15 cellular contexts compared by ENCODE assay signal in genomic region chr1:109776206-109776835, GRCh38. TPM values are rescaled to one million over a fixed set of nuclear protein-coding genes. Genes with fewer than 3 reads are reported as not detected.
DNase-seq lines count a peak whose midpoint lies in the region; ATAC-seq and TF ChIP-seq lines count a peak whose summit lies in the region.
"Had no signal": no experiment of that assay in that cellular context is flagged by ENCODE, and none has a peak within 500 bp of the region (broad histone marks: within the 10 kb centered on the region; RNA-seq: fewer than 3 reads in every experiment).

No MANE protein-coding gene starts in this region.

- H3K9me3 ChIP-seq in lower lobe of right lung (peaks cover 8% of the 10 kb centered on the region), suprapubic skin (no peaks in the 10 kb centered on the region)
- H3K9me3 ChIP-seq: ascending aorta, prostate gland had no signal

- CTCF ChIA-PET in MCF 10A (lab: Yijun Ruan, JAX): interaction anchor here (0.6 to 25.8 kb wide), 41 partner anchors 10 to 329 kb away, joined by 3 to 969 read pairs (median 5); partner anchors contain the start of genes AHCYL1, AMPD2, GNAI3 and GNAT2

- intact Hi-C loops in lower lobe of right lung (cut with DNase I) (loop anchor here (5.0 to 10.0 kb wide), 2 partner anchors 206 to 232 kb away; partner anchors contain the start of genes AHCYL1 and GNAI3), MCF 10A (cut with micrococcal nuclease) (loop anchor here (5.0 kb wide), 1 partner anchor 136 kb away; the partner anchor contains the start of gene CSF1)

- TF ChIP-seq EP300 in suprapubic skin (IDR thresholded peaks at IDR 0.05): no peak

- peaks cover 3% of the 10 kb centered on the region for H3K27me3 Mint-ChIP-seq in activated naive CD8-positive, alpha-beta T cell treated with anti-CD3 and anti-CD28 coated beads, Interleukin-2, amount 10 ng/mL, durations not matched to agents 7 days and 5 days
- H3K27me3 Mint-ChIP-seq in activated naive CD8-positive, alpha-beta T cell treated with anti-CD3 and anti-CD28 coated beads for 36 hours: peaks cover 6% of the 10 kb centered on the region
- H3K27me3 Mint-ChIP-seq in activated T-helper 17 cell treated with anti-CD3 and anti-CD28 coated beads, Interleukin-2, amount 50 U/mL, for 72 hours: no peaks in the 10 kb centered on the region
- H3K27me3 Mint-ChIP-seq in MCF 10A (ENCODE audit: insufficient read depth, unreplicated experiment): no peaks in the 10 kb centered on the region
- H3K27me3 Mint-ChIP-seq: CD4-positive, alpha-beta T cell had no signal

- H3K36me3 ChIP-seq in lower lobe of right lung (no peaks in the 10 kb centered on the region), suprapubic skin (no peaks in the 10 kb centered on the region)
- H3K36me3 ChIP-seq: ascending aorta, prostate gland had no signal

- no peak overlapping the region for H3K27ac Mint-ChIP-seq in activated naive CD8-positive, alpha-beta T cell treated with anti-CD3 and anti-CD28 coated beads, Interleukin-2, amount 10 ng/mL, durations not matched to agents 7 days and 5 days
- no peak overlapping the region for H3K27ac Mint-ChIP-seq in activated naive CD8-positive, alpha-beta T cell treated with anti-CD3 and anti-CD28 coated beads for 36 hours
- peak overlapping the region; percentile 70 for H3K27ac Mint-ChIP-seq in activated T-helper 17 cell treated with anti-CD3 and anti-CD28 coated beads, Interleukin-2, amount 50 U/mL, for 72 hours
- H3K27ac Mint-ChIP-seq in MCF 10A (ENCODE audit: low read depth, unreplicated experiment): no peak overlapping the region
- H3K27ac Mint-ChIP-seq: activated naive CD4-positive, alpha-beta T cell treated with anti-CD3 and anti-CD28 coated beads for 36 hours; CD4-positive, alpha-beta T cell; HFFc6 had no signal

- WGBS in suprapubic skin: 76% methylated on average over 6 of the region's 6 CpGs

- peaks cover 19% of the 10 kb centered on the region for H3K4me1 ChIP-seq in lower lobe of right lung
- H3K4me1 ChIP-seq in suprapubic skin: peaks cover 9% of the 10 kb centered on the region
- H3K4me1 ChIP-seq: prostate gland had no signal

- peak; percentile 12 for DNase-seq in activated naive CD8-positive, alpha-beta T cell treated with anti-CD3 and anti-CD28 coated beads, Interleukin-2, amount 10 ng/mL, durations not matched to agents 7 days and 5 days
- DNase-seq in activated naive CD8-positive, alpha-beta T cell treated with anti-CD3 and anti-CD28 coated beads for 36 hours: no peak
- DNase-seq in lower lobe of right lung (peak; percentile 24), suprapubic skin (ENCODE audit: low spot score in 2 of 2) (peak; percentile 37 to 73), MCF 10A (ENCODE audit: unreplicated experiment) (no peak), NCI-H1105 treated with DMSO at 0.1 percent for 48 hours (lab: John Stamatoyannopoulos, UW) (no peak), NCI-H1694 (lab: John Stamatoyannopoulos, UW) (no peak)

- ATAC-seq in activated naive CD8-positive, alpha-beta T cell treated with anti-CD3 and anti-CD28 coated beads, Interleukin-2, amount 10 ng/mL, durations not matched to agents 7 days and 5 days (ENCODE audit: low read depth): no peak
- no peak for ATAC-seq in activated T-helper 17 cell treated with anti-CD3 and anti-CD28 coated beads, Interleukin-2, amount 50 U/mL, for 72 hours (replicated peaks)
- no peak for ATAC-seq in lower lobe of right lung

- no peaks in the 10 kb centered on the region for H3K27me3 ChIP-seq in lower lobe of right lung (ENCODE audit: low read depth)
- no peaks in the 10 kb centered on the region for H3K27me3 ChIP-seq in suprapubic skin
- H3K27me3 ChIP-seq: ascending aorta had no signal

- H3K4me3 ChIP-seq in lower lobe of right lung (no peak overlapping the region), suprapubic skin (no peak overlapping the region)
- H3K4me3 ChIP-seq: ascending aorta, prostate gland had no signal

- TF ChIP-seq CTCF in lower lobe of right lung (IDR thresholded peaks at IDR 0.05) (no peak), suprapubic skin (IDR thresholded peaks at IDR 0.05) (no peak), MCF 10A (IDR thresholded peaks at IDR 0.05; ENCODE audit: unreplicated experiment) (no peak)

- H3K9me3 Mint-ChIP-seq in activated naive CD8-positive, alpha-beta T cell treated with anti-CD3 and anti-CD28 coated beads, Interleukin-2, amount 10 ng/mL, durations not matched to agents 7 days and 5 days: peaks cover 10% of the 10 kb centered on the region
- H3K9me3 Mint-ChIP-seq in activated naive CD8-positive, alpha-beta T cell treated with anti-CD3 and anti-CD28 coated beads for 36 hours: no peaks in the 10 kb centered on the region
- H3K9me3 Mint-ChIP-seq in activated T-helper 17 cell treated with anti-CD3 and anti-CD28 coated beads, Interleukin-2, amount 50 U/mL, for 72 hours: no peaks in the 10 kb centered on the region
- H3K9me3 Mint-ChIP-seq in MCF 10A (ENCODE audit: unreplicated experiment): no peaks in the 10 kb centered on the region
- H3K9me3 Mint-ChIP-seq: CD4-positive, alpha-beta T cell had no signal

- TF ChIP-seq POLR2A in suprapubic skin (IDR thresholded peaks at IDR 0.05): no peak

- no TSS peak for BruUV-seq in MCF 10A (replicated peaks; lab: Mats Ljungman, UMichigan)

- peaks cover 16% of the 10 kb centered on the region for H3K4me1 Mint-ChIP-seq in activated naive CD8-positive, alpha-beta T cell treated with anti-CD3 and anti-CD28 coated beads, Interleukin-2, amount 10 ng/mL, durations not matched to agents 7 days and 5 days
- H3K4me1 Mint-ChIP-seq in activated naive CD8-positive, alpha-beta T cell treated with anti-CD3 and anti-CD28 coated beads for 36 hours: peaks cover 6% of the 10 kb centered on the region
- peaks cover 4% of the 10 kb centered on the region for H3K4me1 Mint-ChIP-seq in activated T-helper 17 cell treated with anti-CD3 and anti-CD28 coated beads, Interleukin-2, amount 50 U/mL, for 72 hours
- no peaks in the 10 kb centered on the region for H3K4me1 Mint-ChIP-seq in MCF 10A (ENCODE audit: insufficient read depth, unreplicated experiment)

- POLR2A ChIA-PET in activated naive CD8-positive, alpha-beta T cell treated with anti-CD3 and anti-CD28 coated beads, Interleukin-2, amount 10 ng/mL, durations not matched to agents 7 days and 5 days (lab: Charles Lee): interaction anchor here (0.7 to 2.6 kb wide), 10 partner anchors 12 to 228 kb away, joined by 3 to 34 read pairs (median 4); partner anchors contain the start of genes AHCYL1 and GNAI3
- POLR2A ChIA-PET in MCF 10A (lab: Yijun Ruan, JAX): interaction anchor here (0.8 to 8.8 kb wide), 6 partner anchors 204 to 258 kb away, joined by 3 to 82 read pairs (median 3); partner anchors contain the start of genes AHCYL1 and STRIP1

- peaks cover 8% of the 10 kb centered on the region for H3K36me3 Mint-ChIP-seq in activated naive CD8-positive, alpha-beta T cell treated with anti-CD3 and anti-CD28 coated beads, Interleukin-2, amount 10 ng/mL, durations not matched to agents 7 days and 5 days
- H3K36me3 Mint-ChIP-seq in activated naive CD8-positive, alpha-beta T cell treated with anti-CD3 and anti-CD28 coated beads for 36 hours: no peaks in the 10 kb centered on the region
- H3K36me3 Mint-ChIP-seq in activated T-helper 17 cell treated with anti-CD3 and anti-CD28 coated beads, Interleukin-2, amount 50 U/mL, for 72 hours (ENCODE audit: low read depth): no peaks in the 10 kb centered on the region
- H3K36me3 Mint-ChIP-seq in MCF 10A (ENCODE audit: insufficient read depth, unreplicated experiment): no peaks in the 10 kb centered on the region

- no peak overlapping the region for H3K4me3 Mint-ChIP-seq in activated naive CD8-positive, alpha-beta T cell treated with anti-CD3 and anti-CD28 coated beads, Interleukin-2, amount 10 ng/mL, durations not matched to agents 7 days and 5 days
- H3K4me3 Mint-ChIP-seq in activated naive CD8-positive, alpha-beta T cell treated with anti-CD3 and anti-CD28 coated beads for 36 hours: no peak overlapping the region
- H3K4me3 Mint-ChIP-seq in activated T-helper 17 cell treated with anti-CD3 and anti-CD28 coated beads, Interleukin-2, amount 50 U/mL, for 72 hours: no peak overlapping the region
- H3K4me3 Mint-ChIP-seq in MCF 10A (ENCODE audit: unreplicated experiment): no peak overlapping the region
- H3K4me3 Mint-ChIP-seq: activated naive CD4-positive, alpha-beta T cell treated with anti-CD3 and anti-CD28 coated beads for 36 hours; CD4-positive, alpha-beta T cell; HFFc6; naive B cell had no signal

- no peak overlapping the region for H3K27ac ChIP-seq in lower lobe of right lung
- no peak overlapping the region for H3K27ac ChIP-seq in suprapubic skin
- H3K27ac ChIP-seq: ascending aorta, prostate gland had no signal

RNA-seq across cellular contexts. Expression of gene EPS8L3, which starts 12.6 kb away (rescaled TPM):
- total RNA-seq in activated naive CD8-positive, alpha-beta T cell treated with anti-CD3 and anti-CD28 coated beads, Interleukin-2, amount 10 ng/mL, durations not matched to agents 7 days and 5 days: not detected
- not detected for total RNA-seq in activated naive CD8-positive, alpha-beta T cell treated with anti-CD3 and anti-CD28 coated beads for 36 hours
- total RNA-seq in activated T-helper 17 cell treated with anti-CD3 and anti-CD28 coated beads, Interleukin-2, amount 50 U/mL, for 72 hours: not detected
- not detected for total RNA-seq in lower lobe of right lung
- total RNA-seq in suprapubic skin: not detected
- total RNA-seq in MCF 10A (2022): not detected in 2 replicates
- total RNA-seq: activated naive CD4-positive, alpha-beta T cell treated with anti-CD3 and anti-CD28 coated beads for 36 hours; ascending aorta; CD4-positive, alpha-beta T cell; HFFc6; mammary epithelial cell had no signal

RNA-seq across cellular contexts. Expression of gene GSTM3, which starts 35.5 kb away (rescaled TPM):
- 1 to 10 TPM; 5.0 TPM for total RNA-seq in activated naive CD8-positive, alpha-beta T cell treated with anti-CD3 and anti-CD28 coated beads, Interleukin-2, amount 10 ng/mL, durations not matched to agents 7 days and 5 days
- 10 to 100 TPM; 21.4 to 25.4 TPM for total RNA-seq in activated naive CD8-positive, alpha-beta T cell treated with anti-CD3 and anti-CD28 coated beads for 36 hours
- 10 to 100 TPM in 1 of 2 donors, 1 to 10 TPM in 1; 8.9 to 30.2 TPM for total RNA-seq in activated T-helper 17 cell treated with anti-CD3 and anti-CD28 coated beads, Interleukin-2, amount 50 U/mL, for 72 hours
- 18.5 TPM for total RNA-seq in lower lobe of right lung
- 100 to 1,000 TPM in 2 of 4 donors, 10 to 100 TPM in 2; 65.9 to 288 (median 114) TPM for total RNA-seq in suprapubic skin
- total RNA-seq in MCF 10A (2022): not detected in 2 replicates

Comparison
In these comparisons a context has a peak if more than half of its experiments do, and no peak if none do; other contexts are left out.
1. DNase-seq: peak in activated naive CD8-positive, alpha-beta T cell treated with anti-CD3 and anti-CD28 coated beads, Interleukin-2, amount 10 ng/mL, durations not matched to agents 7 days and 5 days (single experiment), lower lobe of right lung (single experiment) and suprapubic skin (2 of 2); none in activated naive CD8-positive, alpha-beta T cell treated with anti-CD3 and anti-CD28 coated beads for 36 hours (single experiment), MCF 10A (single experiment), NCI-H1105 treated with DMSO at 0.1 percent for 48 hours (single experiment) and NCI-H1694 (single experiment).